14 cellular contexts compared by ENCODE assay signal in the genomic region with DNA sequence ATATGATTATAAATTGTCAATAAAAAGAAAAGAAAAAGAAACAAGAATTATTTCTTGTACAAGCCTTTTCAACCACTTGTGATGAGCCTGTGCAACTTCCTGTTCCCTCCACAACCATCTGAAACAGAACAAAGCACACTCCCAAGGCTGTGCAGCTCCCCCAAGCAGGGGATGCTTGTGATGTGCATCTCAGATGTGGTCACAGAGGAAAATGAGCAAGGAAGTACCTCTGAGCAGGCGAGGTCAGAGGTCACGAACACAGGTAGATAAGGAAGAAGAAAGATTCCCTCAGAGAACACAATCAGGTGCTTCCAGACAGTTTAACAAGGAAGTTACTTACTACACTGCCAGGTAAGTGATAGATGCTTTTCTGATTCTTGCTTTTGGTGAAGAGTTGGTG.
A peak's percentile ranks its signal among the peaks of the same experiment; 100 is the strongest.
DNase-seq lines count a peak whose midpoint lies in the region; ATAC-seq and TF ChIP-seq lines count a peak whose summit lies in the region.
"Had no signal": no experiment of that assay in that cellular context is flagged by ENCODE, and none has a peak within 500 bp of the region (broad histone marks: within the 10 kb centered on the region; RNA-seq: fewer than 3 reads in every experiment).

No MANE protein-coding gene starts in this region.

- H4K20me1 ChIP-seq in H9 (ENCODE audit: control insufficient read depth, insufficient read depth, insufficient read length) = no peaks in the 10 kb centered on the region

- H3K9ac ChIP-seq in H9 (ENCODE audit: extremely low read depth, insufficient read length, low read length) = no peak overlapping the region

- H3K4ac ChIP-seq in H9 (ENCODE audit: low read depth, low read length) = no peak overlapping the region

- H3K4me3 ChIP-seq in esophagus muscularis mucosa = no peak overlapping the region
- H3K4me3 ChIP-seq: smooth muscle cell had no signal

- H3K4me1 ChIP-seq in esophagus muscularis mucosa = no peaks in the 10 kb centered on the region
- H3K4me1 ChIP-seq in H9 (ENCODE audit: insufficient read depth, low read length) = no peaks in the 10 kb centered on the region

- no peak overlapping the region for H2BK5ac ChIP-seq in H9 (ENCODE audit: insufficient read length, low read length)

- TF ChIP-seq CTCF in esophagus muscularis mucosa (IDR thresholded peaks at IDR 0.05) = no peak
- TF ChIP-seq CTCF in H9 (conservative IDR thresholded peaks at IDR 0.05) = no peak

- no peak for TF ChIP-seq EP300 in esophagus muscularis mucosa (IDR thresholded peaks at IDR 0.05)

- no peak overlapping the region for H3K18ac ChIP-seq in H9 (ENCODE audit: insufficient read length, low read depth, low read length)

- H4K5ac ChIP-seq in H9 (ENCODE audit: insufficient read length, low read depth, low read length) = no peak overlapping the region

- no peak overlapping the region for H2BK120ac ChIP-seq in H9 (ENCODE audit: low read depth, low read length, poor library complexity, severe bottlenecking)

- H3K9me3 ChIP-seq in esophagus muscularis mucosa = no peaks in the 10 kb centered on the region
- H3K9me3 ChIP-seq in H9 (ENCODE audit: control insufficient read depth, low read depth, low read length) = no peaks in the 10 kb centered on the region

- H3K14ac ChIP-seq in H9 (ENCODE audit: insufficient read depth, low read length) = no peak overlapping the region

- no peak overlapping the region for H2BK20ac ChIP-seq in H9 (ENCODE audit: low read depth, low read length, poor library complexity, severe bottlenecking)

- intact Hi-C loops in activated naive CD4-positive, alpha-beta T cell treated with anti-CD3 and anti-CD28 coated beads for 36 hours (cut with micrococcal nuclease) = no loop called here
- intact Hi-C loops in esophagus muscularis mucosa (cut with DNase I) = no loop called here

- no peak overlapping the region for H3K4me3 Mint-ChIP-seq in activated naive CD4-positive, alpha-beta T cell treated with anti-CD3 and anti-CD28 coated beads for 36 hours
- H3K4me3 Mint-ChIP-seq in T-helper 1 cell treated with Interleukin-12 subunit alpha and Interleukin-12 subunit beta and Interleukin-4 antibody, amounts not matched to agents 30 μg/mL and 1 μg/mL, for 36 hours = no peak overlapping the region
- peak overlapping the region; percentile 76 for H3K4me3 Mint-ChIP-seq in activated naive CD8-positive, alpha-beta T cell treated with anti-CD3 and anti-CD28 coated beads, Interleukin-2, amount 10 ng/mL, durations not matched to agents 7 days and 5 days
- H3K4me3 Mint-ChIP-seq in stimulated activated naive CD8-positive, alpha-beta T cell treated with anti-CD3 and anti-CD28 coated beads, Interleukin-15, Interleukin-2, amounts not matched to agents 100 ng/mL and 50 ng/mL, for 24 hours = no peak overlapping the region
- no peak overlapping the region for H3K4me3 Mint-ChIP-seq in H9
- H3K4me3 Mint-ChIP-seq: IgD-negative memory B cell had no signal

- no peak for TF ChIP-seq POLR2A in esophagus muscularis mucosa (IDR thresholded peaks at IDR 0.05; ENCODE audit: low read depth)

- POLR2A ChIA-PET in activated naive CD8-positive, alpha-beta T cell treated with anti-CD3 and anti-CD28 coated beads, Interleukin-2, amount 10 ng/mL, durations not matched to agents 7 days and 5 days (lab: Charles Lee) = no interaction called here

- no peak overlapping the region for H2BK12ac ChIP-seq in H9 (ENCODE audit: insufficient read length, low read depth, low read length)

- H4K91ac ChIP-seq in H9 (ENCODE audit: insufficient read length, low read depth, low read length) = no peak overlapping the region

- 82% methylated on average over 2 of the region's 2 CpGs for WGBS in esophagus muscularis mucosa
- no CpG with 5 or more reads among the region's 2 CpGs for WGBS in H9 (ENCODE audit: extremely low coverage, insufficient read length, low lambda C conversion rate)

- H3K79me2 ChIP-seq in H9 (ENCODE audit: insufficient read depth, low read length) = no peaks in the 10 kb centered on the region

- H2BK15ac ChIP-seq in H9 (ENCODE audit: low read depth, low read length) = no peak overlapping the region

- H3K79me1 ChIP-seq in H9 (ENCODE audit: insufficient read depth, low read depth, low read length, poor library complexity, severe bottlenecking) = no peaks in the 10 kb centered on the region

- no peak overlapping the region for H3K4me2 ChIP-seq in H9 (ENCODE audit: insufficient read depth, insufficient read length, low read length)
- H3K4me2 ChIP-seq: smooth muscle cell had no signal

- H3K23me2 ChIP-seq in H9 (ENCODE audit: insufficient read length, low read depth, low read length, poor library complexity, severe bottlenecking) = no peaks in the 10 kb centered on the region

- CTCF ChIA-PET in activated naive CD4-positive, alpha-beta T cell treated with anti-CD3 and anti-CD28 coated beads for 36 hours (lab: Charles Lee) = no interaction called here

- H3K27ac Mint-ChIP-seq in activated naive CD4-positive, alpha-beta T cell treated with anti-CD3 and anti-CD28 coated beads for 36 hours = peak overlapping the region; percentile 32
- peak overlapping the region; percentile 66 for H3K27ac Mint-ChIP-seq in T-helper 1 cell treated with Interleukin-12 subunit alpha and Interleukin-12 subunit beta and Interleukin-4 antibody, amounts not matched to agents 30 μg/mL and 1 μg/mL, for 36 hours
- peak overlapping the region; percentile 91 for H3K27ac Mint-ChIP-seq in activated naive CD8-positive, alpha-beta T cell treated with anti-CD3 and anti-CD28 coated beads, Interleukin-2, amount 10 ng/mL, durations not matched to agents 7 days and 5 days
- H3K27ac Mint-ChIP-seq in stimulated activated naive CD8-positive, alpha-beta T cell treated with anti-CD3 and anti-CD28 coated beads, Interleukin-15, Interleukin-2, amounts not matched to agents 100 ng/mL and 50 ng/mL, for 24 hours = peak overlapping the region; percentile 46
- no peak overlapping the region; a peak in 1 of 7 replicates for H3K27ac Mint-ChIP-seq in H9
- H3K27ac Mint-ChIP-seq: IgD-negative memory B cell had no signal

- H3K9me3 Mint-ChIP-seq in activated naive CD4-positive, alpha-beta T cell treated with anti-CD3 and anti-CD28 coated beads for 36 hours = no peaks in the 10 kb centered on the region
- H3K9me3 Mint-ChIP-seq in T-helper 1 cell treated with Interleukin-12 subunit alpha and Interleukin-12 subunit beta and Interleukin-4 antibody, amounts not matched to agents 30 μg/mL and 1 μg/mL, for 36 hours = peaks cover 10% of the 10 kb centered on the region
- H3K9me3 Mint-ChIP-seq in activated naive CD8-positive, alpha-beta T cell treated with anti-CD3 and anti-CD28 coated beads, Interleukin-2, amount 10 ng/mL, durations not matched to agents 7 days and 5 days = peaks cover 6% of the 10 kb centered on the region
- no peaks in the 10 kb centered on the region for H3K9me3 Mint-ChIP-seq in stimulated activated naive CD8-positive, alpha-beta T cell treated with anti-CD3 and anti-CD28 coated beads, Interleukin-15, Interleukin-2, amounts not matched to agents 100 ng/mL and 50 ng/mL, for 24 hours
- peaks cover 3 to 5% of the 10 kb centered on the region in 2 experiments; a peak in 2 of 5 replicates for H3K9me3 Mint-ChIP-seq in H9

- peaks cover 11% of the 10 kb centered on the region for H3K4me1 Mint-ChIP-seq in activated naive CD4-positive, alpha-beta T cell treated with anti-CD3 and anti-CD28 coated beads for 36 hours (ENCODE audit: low read depth)
- peaks cover 15% of the 10 kb centered on the region for H3K4me1 Mint-ChIP-seq in T-helper 1 cell treated with Interleukin-12 subunit alpha and Interleukin-12 subunit beta and Interleukin-4 antibody, amounts not matched to agents 30 μg/mL and 1 μg/mL, for 36 hours (ENCODE audit: low read depth)
- peaks cover 25% of the 10 kb centered on the region for H3K4me1 Mint-ChIP-seq in activated naive CD8-positive, alpha-beta T cell treated with anti-CD3 and anti-CD28 coated beads, Interleukin-2, amount 10 ng/mL, durations not matched to agents 7 days and 5 days
- peaks cover 22% of the 10 kb centered on the region for H3K4me1 Mint-ChIP-seq in stimulated activated naive CD8-positive, alpha-beta T cell treated with anti-CD3 and anti-CD28 coated beads, Interleukin-15, Interleukin-2, amounts not matched to agents 100 ng/mL and 50 ng/mL, for 24 hours (ENCODE audit: low read depth)
- peaks cover 0 to 5% of the 10 kb centered on the region in 2 experiments; a peak in 1 of 4 replicates for H3K4me1 Mint-ChIP-seq in H9

- no peaks in the 10 kb centered on the region for H3K36me3 Mint-ChIP-seq in activated naive CD4-positive, alpha-beta T cell treated with anti-CD3 and anti-CD28 coated beads for 36 hours (ENCODE audit: low read depth)
- peaks cover 28% of the 10 kb centered on the region for H3K36me3 Mint-ChIP-seq in T-helper 1 cell treated with Interleukin-12 subunit alpha and Interleukin-12 subunit beta and Interleukin-4 antibody, amounts not matched to agents 30 μg/mL and 1 μg/mL, for 36 hours (ENCODE audit: low read depth)
- peaks cover 31% of the 10 kb centered on the region for H3K36me3 Mint-ChIP-seq in activated naive CD8-positive, alpha-beta T cell treated with anti-CD3 and anti-CD28 coated beads, Interleukin-2, amount 10 ng/mL, durations not matched to agents 7 days and 5 days
- H3K36me3 Mint-ChIP-seq in stimulated activated naive CD8-positive, alpha-beta T cell treated with anti-CD3 and anti-CD28 coated beads, Interleukin-15, Interleukin-2, amounts not matched to agents 100 ng/mL and 50 ng/mL, for 24 hours (ENCODE audit: low read depth) = no peaks in the 10 kb centered on the region
- peaks cover 0 to 10% (median 2%) of the 10 kb centered on the region in 3 experiments; a peak in 2 of 7 replicates for H3K36me3 Mint-ChIP-seq in H9 (ENCODE audit: insufficient read depth in 1 of 3, low read depth in 3 of 3)

- peak; percentile 99 for ATAC-seq in activated naive CD8-positive, alpha-beta T cell treated with anti-CD3 and anti-CD28 coated beads, Interleukin-2, amount 10 ng/mL, durations not matched to agents 7 days and 5 days (ENCODE audit: low read depth)
- ATAC-seq: HCT116 had no signal

- no peak overlapping the region for H4K8ac ChIP-seq in H9 (replicated peaks; ENCODE audit: insufficient read length, low read depth, low read length)

- H3K27ac ChIP-seq in esophagus muscularis mucosa (replicated peaks in 1 of 4) = no peak overlapping the region
- H3K27ac ChIP-seq in H9 (ENCODE audit: insufficient read length, low read depth, low read length) = no peak overlapping the region

- H3K27me3 Mint-ChIP-seq in activated naive CD4-positive, alpha-beta T cell treated with anti-CD3 and anti-CD28 coated beads for 36 hours (ENCODE audit: low read depth) = no peaks in the 10 kb centered on the region
- H3K27me3 Mint-ChIP-seq in T-helper 1 cell treated with Interleukin-12 subunit alpha and Interleukin-12 subunit beta and Interleukin-4 antibody, amounts not matched to agents 30 μg/mL and 1 μg/mL, for 36 hours (ENCODE audit: low read depth) = no peaks in the 10 kb centered on the region
- no peaks in the 10 kb centered on the region for H3K27me3 Mint-ChIP-seq in activated naive CD8-positive, alpha-beta T cell treated with anti-CD3 and anti-CD28 coated beads, Interleukin-2, amount 10 ng/mL, durations not matched to agents 7 days and 5 days
- H3K27me3 Mint-ChIP-seq in stimulated activated naive CD8-positive, alpha-beta T cell treated with anti-CD3 and anti-CD28 coated beads, Interleukin-15, Interleukin-2, amounts not matched to agents 100 ng/mL and 50 ng/mL, for 24 hours = no peaks in the 10 kb centered on the region
- no peaks in the 10 kb centered on the region for H3K27me3 Mint-ChIP-seq in H9 (ENCODE audit: low read depth)
- H3K27me3 Mint-ChIP-seq: IgD-negative memory B cell had no signal

- H3K27me3 ChIP-seq in esophagus muscularis mucosa = no peaks in the 10 kb centered on the region
- no peaks in the 10 kb centered on the region for H3K27me3 ChIP-seq in H9 (ENCODE audit: insufficient read depth, low read length)

- no peak overlapping the region for H2AFZ ChIP-seq in H9 (ENCODE audit: low read length)

- peak; percentile 51 for DNase-seq in activated naive CD4-positive, alpha-beta T cell treated with anti-CD3 and anti-CD28 coated beads for 36 hours
- no peak for DNase-seq in activated naive CD4-positive, alpha-beta T cell treated with Interleukin-2 at 50 U/mL for 16 hours
- DNase-seq in activated naive CD8-positive, alpha-beta T cell treated with anti-CD3 and anti-CD28 coated beads, Interleukin-2, amount 10 ng/mL, durations not matched to agents 7 days and 5 days = peak; percentile 41
- DNase-seq in cortex of kidney (lab: John Stamatoyannopoulos, UW) (no peak), esophagus muscularis mucosa (ENCODE audit: extremely low spot score) (no peak), H9 (no peak)
- DNase-seq: ACHN, DMS153, OCI-M1 had no signal

- no peak overlapping the region for H3K56ac ChIP-seq in H9 (ENCODE audit: insufficient read length, low read depth, low read length)

- no peak overlapping the region for H3K23ac ChIP-seq in H9 (ENCODE audit: insufficient read length, low read depth, low read length)

- H2AK5ac ChIP-seq in H9 (ENCODE audit: insufficient read length, low read length) = no peak overlapping the region

- H3K36me3 ChIP-seq in esophagus muscularis mucosa = no peaks in the 10 kb centered on the region

- H3T11ph ChIP-seq in H9 (ENCODE audit: low read length) = no peak overlapping the region

Comparison
In these comparisons a context has a peak if more than half of its experiments do, and no peak if none do; other contexts are left out.
1. DNase-seq: peak in activated naive CD4-positive, alpha-beta T cell treated with anti-CD3 and anti-CD28 coated beads for 36 hours (single experiment) and activated naive CD8-positive, alpha-beta T cell treated with anti-CD3 and anti-CD28 coated beads, Interleukin-2, amount 10 ng/mL, durations not matched to agents 7 days and 5 days (single experiment); none in activated naive CD4-positive, alpha-beta T cell treated with Interleukin-2 at 50 U/mL for 16 hours (single experiment), cortex of kidney (single experiment), esophagus muscularis mucosa (single experiment) and H9 (single experiment).
2. H3K27ac Mint-ChIP-seq: peak in activated naive CD4-positive, alpha-beta T cell treated with anti-CD3 and anti-CD28 coated beads for 36 hours (single experiment), T-helper 1 cell treated with Interleukin-12 subunit alpha and Interleukin-12 subunit beta and Interleukin-4 antibody, amounts not matched to agents 30 μg/mL and 1 μg/mL, for 36 hours (single experiment), activated naive CD8-positive, alpha-beta T cell treated with anti-CD3 and anti-CD28 coated beads, Interleukin-2, amount 10 ng/mL, durations not matched to agents 7 days and 5 days (single experiment) and stimulated activated naive CD8-positive, alpha-beta T cell treated with anti-CD3 and anti-CD28 coated beads, Interleukin-15, Interleukin-2, amounts not matched to agents 100 ng/mL and 50 ng/mL, for 24 hours (single experiment); none in H9 (0 of 3).